Comparison of ENCODE assay signal across 10 cellular contexts in the genomic region with DNA sequence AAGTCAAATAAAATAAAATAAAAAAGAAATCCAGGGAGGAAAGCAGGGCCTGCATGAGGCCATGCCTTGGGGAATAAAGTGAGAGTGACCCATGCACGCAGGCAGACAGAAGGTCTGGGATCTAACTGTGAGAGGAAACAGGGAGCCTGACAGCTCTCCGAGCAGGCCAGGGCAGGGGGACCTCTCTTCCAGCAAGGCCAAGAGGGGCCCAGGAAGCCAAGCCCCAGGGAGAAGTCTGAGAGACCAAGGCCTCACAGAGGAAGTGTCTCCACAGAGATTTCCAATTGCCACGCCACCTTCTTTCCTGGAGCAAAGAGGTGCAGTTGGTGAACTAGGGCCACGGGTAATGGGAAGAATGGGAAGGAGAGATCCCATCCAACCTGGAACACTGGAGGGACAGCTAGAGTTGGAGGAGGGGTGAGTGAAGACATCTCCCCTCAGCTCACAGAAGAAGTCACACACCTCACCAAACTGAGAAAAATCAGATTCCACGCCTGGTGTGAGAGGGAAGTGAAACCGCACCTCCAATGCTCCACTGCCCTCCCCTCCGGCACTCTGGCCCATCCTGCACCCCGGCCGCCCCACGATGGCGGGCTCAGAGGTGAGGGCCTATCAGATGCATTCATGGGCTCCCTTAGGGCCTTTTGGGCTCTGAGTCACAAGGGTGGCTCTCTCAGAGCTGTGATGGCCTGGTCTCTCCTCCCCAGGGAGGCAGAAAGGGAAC. TPM values are rescaled to one million over a fixed set of nuclear protein-coding genes. Genes with fewer than 3 reads are reported as not detected.
DNase-seq lines count a peak whose midpoint lies in the region; ATAC-seq, FAIRE-seq and TF ChIP-seq lines count a peak whose summit lies in the region.
"Had no signal": no experiment of that assay in that cellular context is flagged by ENCODE, and none has a peak within 500 bp of the region (broad histone marks: within the 10 kb centered on the region; RNA-seq: fewer than 3 reads in every experiment).

No MANE protein-coding gene starts in this region.

- intact Hi-C loops in breast epithelium (cut with DNase I; ENCODE audit: low total_unique reads) (no loop called here), pancreas (cut with DNase I) (no loop called here)

- TF ChIP-seq POLR2A in breast epithelium (IDR thresholded peaks at IDR 0.05): no peak

- H3K36me3 ChIP-seq in BLaER1 (peaks cover 50% of the 10 kb centered on the region), SU-DHL-6 (ENCODE audit: low read length) (no peaks in the 10 kb centered on the region), breast epithelium (no peaks in the 10 kb centered on the region), pancreas (no peaks in the 10 kb centered on the region)

- H3K27me3 ChIP-seq in BLaER1 (no peaks in the 10 kb centered on the region), SU-DHL-6 (ENCODE audit: low read length) (no peaks in the 10 kb centered on the region), breast epithelium (no peaks in the 10 kb centered on the region), pancreas (no peaks in the 10 kb centered on the region)

- H3K79me2 ChIP-seq in SU-DHL-6 (ENCODE audit: insufficient read depth, low read length): no peaks in the 10 kb centered on the region

- H3K4me1 ChIP-seq in BLaER1: peaks cover 100% of the 10 kb centered on the region
- H3K4me1 ChIP-seq in breast epithelium: no peaks in the 10 kb centered on the region
- H3K4me1 ChIP-seq in pancreas: no peaks in the 10 kb centered on the region

- H3K4me2 ChIP-seq in BLaER1 (peak overlapping the region; percentile 81), SU-DHL-6 (ENCODE audit: low read depth, low read length, poor library complexity, severe bottlenecking) (peak overlapping the region; percentile 56)

- H3K9me2 ChIP-seq in SU-DHL-6 (replicated peaks; ENCODE audit: insufficient read depth, low read length): no peaks in the 10 kb centered on the region

- H3K27ac ChIP-seq in BLaER1 (peak overlapping the region; percentile 96), SU-DHL-6 (ENCODE audit: low read depth, low read length) (peak overlapping the region; percentile 92), breast epithelium (no peak overlapping the region), pancreas (no peak overlapping the region)

- no peak for FAIRE-seq in pancreas (lab: Jason Lieb, UNC)

- TF ChIP-seq CTCF in SU-DHL-6 (IDR thresholded peaks at IDR 0.05; ENCODE audit: insufficient read depth, low read length, poor library complexity, severe bottlenecking) (no peak), breast epithelium (IDR thresholded peaks at IDR 0.05) (no peak), pancreas (IDR thresholded peaks at IDR 0.05) (no peak)

- 89 to 94% methylated on average over 11 of the region's 11 CpGs for WGBS in pancreas, 2 donors

- DNase-seq in breast epithelium (ENCODE audit: low spot score in 2 of 2): no peak
- DNase-seq in NK-92 treated with Interleukin-12 subunit alpha and Interleukin-12 subunit beta, amount 100 ng/mL, for 24 hours (lab: John Stamatoyannopoulos, UW): no peak
- no peak for DNase-seq in pancreas
- DNase-seq in NCI-H128 (lab: John Stamatoyannopoulos, UW; ENCODE audit: unreplicated experiment): no peak
- DNase-seq: C1 segment of cervical spinal cord had no signal

- H3K9ac ChIP-seq in BLaER1 (peak overlapping the region; percentile 79), SU-DHL-6 (ENCODE audit: low read length) (peak overlapping the region; percentile 59)

- no peak overlapping the region for H2AFZ ChIP-seq in SU-DHL-6 (ENCODE audit: low read depth, low read length, severe bottlenecking)

- H3K9me3 ChIP-seq in BLaER1 (no peaks in the 10 kb centered on the region), SU-DHL-6 (ENCODE audit: insufficient read depth, low read length) (no peaks in the 10 kb centered on the region), breast epithelium (no peaks in the 10 kb centered on the region), pancreas (no peaks in the 10 kb centered on the region)

- ATAC-seq in GM19025 (IDR thresholded peaks at IDR 0.05; ENCODE audit: low read depth, unreplicated experiment) (peak; percentile 46), HG02938 (IDR thresholded peaks at IDR 0.05; ENCODE audit: unreplicated experiment) (peak; percentile 54), pancreas (no peak)

- no peaks in the 10 kb centered on the region for H4K20me1 ChIP-seq in BLaER1
- no peaks in the 10 kb centered on the region for H4K20me1 ChIP-seq in SU-DHL-6 (ENCODE audit: low read depth, low read length)

- H3K4me3 ChIP-seq in BLaER1 (peak overlapping the region; percentile 9; the same call in 1 of the 2 replicates), SU-DHL-6 (ENCODE audit: insufficient read depth, low read length, poor library complexity, severe bottlenecking) (peak overlapping the region; percentile 7), breast epithelium (no peak overlapping the region), pancreas (no peak overlapping the region)
- H3K4me3 ChIP-seq: lung had no signal

- peaks cover 73% of the 10 kb centered on the region for H3F3A ChIP-seq in SU-DHL-6 (ENCODE audit: insufficient read depth)

RNA-seq across cellular contexts. Expression of gene TAF8, which starts 25.1 kb away (rescaled TPM):
- 10 to 100 TPM; 15.7 to 25.4 (median 21.1) TPM for total RNA-seq in breast epithelium
- 10 to 100 TPM in 3 of 6 donors, 1 to 10 TPM in 3; 7.5 to 16.8 (median 9.8) TPM for total RNA-seq in pancreas
- 1 to 10 TPM; 4.8 to 7.8 TPM for polyA plus RNA-seq in pancreas

Comparison
In these comparisons a context has a peak if more than half of its experiments do, and no peak if none do; other contexts are left out.
1. H3K27ac ChIP-seq: peak in BLaER1 (single experiment) and SU-DHL-6 (single experiment); none in breast epithelium (0 of 2) and pancreas (0 of 4).
2. H3K4me3 ChIP-seq: peak in BLaER1 (single experiment) and SU-DHL-6 (single experiment); none in breast epithelium (0 of 3) and pancreas (0 of 4).
3. ATAC-seq: peak in GM19025 (single experiment) and HG02938 (single experiment); none in pancreas (0 of 4).